ENCODE assay signal across 1 cellular context in the genomic region with DNA sequence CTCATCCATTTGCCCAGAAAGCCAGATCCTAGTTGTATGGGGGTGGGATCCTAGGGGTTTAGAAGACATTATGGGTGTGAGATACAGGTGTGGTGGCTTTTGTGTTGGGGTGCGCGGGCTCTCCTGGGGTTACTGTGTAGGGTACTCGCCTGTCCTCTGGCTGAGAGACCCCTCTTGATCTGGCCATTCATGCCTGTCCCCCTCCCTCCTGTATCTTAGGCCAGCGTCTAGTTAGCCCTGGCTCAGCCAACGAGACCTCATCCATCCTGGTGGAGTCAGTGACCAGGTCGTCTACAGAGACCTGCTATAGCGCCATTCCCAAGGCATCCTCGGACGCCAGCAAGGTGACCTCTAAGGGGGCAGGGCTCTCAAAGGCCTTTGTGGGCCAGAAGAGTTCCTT.
A peak's percentile ranks its signal among the peaks of the same experiment; 100 is the strongest.
TF ChIP-seq lines count a peak whose summit lies in the region.

No MANE protein-coding gene starts in this region.

TF ChIP-seq in HepG2, 621 proteins besides CTCF, POLR2A, EP300 and RAD21:
- TF ChIP-seq GTF3A (CRISPR knock-in tag; conservative IDR thresholded peaks at IDR 0.05) (no peak), RBM22 (optimal IDR thresholded peaks at IDR 0.05; ENCODE audit: low read length) (peak; percentile 10)
- TF ChIP-seq, protein P1, sequence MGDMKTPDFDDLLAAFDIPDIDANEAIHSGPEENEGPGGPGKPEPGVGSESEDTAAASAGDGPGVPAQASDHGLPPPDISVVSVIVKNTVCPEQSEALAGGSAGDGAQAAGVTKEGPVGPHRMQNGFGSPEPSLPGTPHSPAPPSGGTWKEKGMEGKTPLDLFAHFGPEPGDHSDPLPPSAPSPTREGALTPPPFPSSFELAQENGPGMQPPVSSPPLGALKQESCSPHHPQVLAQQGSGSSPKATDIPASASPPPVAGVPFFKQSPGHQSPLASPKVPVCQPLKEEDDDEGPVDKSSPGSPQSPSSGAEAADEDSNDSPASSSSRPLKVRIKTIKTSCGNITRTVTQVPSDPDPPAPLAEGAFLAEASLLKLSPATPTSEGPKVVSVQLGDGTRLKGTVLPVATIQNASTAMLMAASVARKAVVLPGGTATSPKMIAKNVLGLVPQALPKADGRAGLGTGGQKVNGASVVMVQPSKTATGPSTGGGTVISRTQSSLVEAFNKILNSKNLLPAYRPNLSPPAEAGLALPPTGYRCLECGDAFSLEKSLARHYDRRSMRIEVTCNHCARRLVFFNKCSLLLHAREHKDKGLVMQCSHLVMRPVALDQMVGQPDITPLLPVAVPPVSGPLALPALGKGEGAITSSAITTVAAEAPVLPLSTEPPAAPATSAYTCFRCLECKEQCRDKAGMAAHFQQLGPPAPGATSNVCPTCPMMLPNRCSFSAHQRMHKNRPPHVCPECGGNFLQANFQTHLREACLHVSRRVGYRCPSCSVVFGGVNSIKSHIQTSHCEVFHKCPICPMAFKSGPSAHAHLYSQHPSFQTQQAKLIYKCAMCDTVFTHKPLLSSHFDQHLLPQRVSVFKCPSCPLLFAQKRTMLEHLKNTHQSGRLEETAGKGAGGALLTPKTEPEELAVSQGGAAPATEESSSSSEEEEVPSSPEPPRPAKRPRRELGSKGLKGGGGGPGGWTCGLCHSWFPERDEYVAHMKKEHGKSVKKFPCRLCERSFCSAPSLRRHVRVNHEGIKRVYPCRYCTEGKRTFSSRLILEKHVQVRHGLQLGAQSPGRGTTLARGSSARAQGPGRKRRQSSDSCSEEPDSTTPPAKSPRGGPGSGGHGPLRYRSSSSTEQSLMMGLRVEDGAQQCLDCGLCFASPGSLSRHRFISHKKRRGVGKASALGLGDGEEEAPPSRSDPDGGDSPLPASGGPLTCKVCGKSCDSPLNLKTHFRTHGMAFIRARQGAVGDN (CRISPR knock-in tag; IDR thresholded peaks at IDR 0.05), result peak; percentile 21; the same call in 1 of the 2 replicates
